1 cellular context compared by ENCODE assay signal in genomic region chr6:27823714-27824247, GRCh38.
TF ChIP-seq lines count a peak whose summit lies in the region.
"Not testable (repeated sequence)": the region's sequence is repeated elsewhere in the genome, so short reads cannot be mapped to it uniquely, and the experiment has no call there.

No MANE protein-coding gene starts in this region.

TF ChIP-seq in HepG2, 621 proteins besides CTCF, POLR2A, EP300 and RAD21 (continued from another document and continues in another):
- TF ChIP-seq ZNF275 (CRISPR knock-in tag; IDR thresholded peaks at IDR 0.05; ENCODE audit: borderline replicate concordance) (peak; percentile 34; the same call in 1 of the 2 replicates), ZBTB40 (CRISPR knock-in tag; IDR thresholded peaks at IDR 0.05) (0 out of 2 replicates have a peak, but pooled peaks have one; percentile 31), HNRNPL (IDR thresholded peaks at IDR 0.05; ENCODE audit: low read depth, low read length) (0 out of 2 replicates have a peak, but pooled peaks have one; percentile 47), E2F5 (CRISPR knock-in tag; conservative IDR thresholded peaks at IDR 0.05) (peak; percentile 60; the same call in 1 of the 2 replicates), ARID4A (CRISPR knock-in tag; IDR thresholded peaks at IDR 0.05; ENCODE audit: borderline replicate concordance) (peak; percentile 69), ATF1 (CRISPR knock-in tag; IDR thresholded peaks at IDR 0.05) (peak; percentile 54; the same call in 1 of the 2 replicates), U2AF2 (IDR thresholded peaks at IDR 0.05; ENCODE audit: low read depth, low read length) (0 out of 2 replicates have a peak, but pooled peaks have one; percentile 24), MIER3 (CRISPR knock-in tag; IDR thresholded peaks at IDR 0.05; ENCODE audit: borderline replicate concordance) (0 out of 2 replicates have a peak, but pooled peaks have one; percentile 31), KLF16 (CRISPR knock-in tag; IDR thresholded peaks at IDR 0.05) (peak in 1 of 2 experiments; percentile 86; a peak in 1 of 4 replicates), HDAC2 (CRISPR knock-in tag; IDR thresholded peaks at IDR 0.05) (peak; percentile 62), KMT2B (CRISPR knock-in tag; IDR thresholded peaks at IDR 0.05) (peak; percentile 59), ZNF644 (CRISPR knock-in tag; IDR thresholded peaks at IDR 0.05; ENCODE audit: low read depth) (peak; percentile 43; the same call in 1 of the 2 replicates), ZBTB26 (CRISPR knock-in tag; IDR thresholded peaks at IDR 0.05; ENCODE audit: borderline replicate concordance) (peak; percentile 33; the same call in 1 of the 2 replicates), KAT8 (CRISPR knock-in tag; IDR thresholded peaks at IDR 0.05) (peak; percentile 68; the same call in 1 of the 2 replicates), CREM (IDR thresholded peaks at IDR 0.05) (peak; percentile 44; the same call in 1 of the 2 replicates), ZNF350 (CRISPR knock-in tag; IDR thresholded peaks at IDR 0.05; ENCODE audit: borderline replicate concordance, low read depth) (peak; percentile 17; the same call in 1 of the 2 replicates), YEATS2 (CRISPR knock-in tag; IDR thresholded peaks at IDR 0.05; ENCODE audit: borderline replicate concordance) (peak; percentile 85; the same call in 1 of the 2 replicates), DMAP1 (CRISPR knock-in tag; IDR thresholded peaks at IDR 0.05) (peak; percentile 61; the same call in 1 of the 2 replicates)
- TF ChIP-seq ZBTB40 (IDR thresholded peaks at IDR 0.05); CREM (CRISPR knock-in tag; IDR thresholded peaks at IDR 0.05): not testable (repeated sequence)
- TF ChIP-seq, protein P1, sequence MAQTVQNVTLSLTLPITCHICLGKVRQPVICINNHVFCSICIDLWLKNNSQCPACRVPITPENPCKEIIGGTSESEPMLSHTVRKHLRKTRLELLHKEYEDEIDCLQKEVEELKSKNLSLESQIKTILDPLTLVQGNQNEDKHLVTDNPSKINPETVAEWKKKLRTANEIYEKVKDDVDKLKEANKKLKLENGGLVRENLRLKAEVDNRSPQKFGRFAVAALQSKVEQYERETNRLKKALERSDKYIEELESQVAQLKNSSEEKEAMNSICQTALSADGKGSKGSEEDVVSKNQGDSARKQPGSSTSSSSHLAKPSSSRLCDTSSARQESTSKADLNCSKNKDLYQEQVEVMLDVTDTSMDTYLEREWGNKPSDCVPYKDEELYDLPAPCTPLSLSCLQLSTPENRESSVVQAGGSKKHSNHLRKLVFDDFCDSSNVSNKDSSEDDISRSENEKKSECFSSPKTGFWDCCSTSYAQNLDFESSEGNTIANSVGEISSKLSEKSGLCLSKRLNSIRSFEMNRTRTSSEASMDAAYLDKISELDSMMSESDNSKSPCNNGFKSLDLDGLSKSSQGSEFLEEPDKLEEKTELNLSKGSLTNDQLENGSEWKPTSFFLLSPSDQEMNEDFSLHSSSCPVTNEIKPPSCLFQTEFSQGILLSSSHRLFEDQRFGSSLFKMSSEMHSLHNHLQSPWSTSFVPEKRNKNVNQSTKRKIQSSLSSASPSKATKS (CRISPR knock-in tag; IDR thresholded peaks at IDR 0.05): 0 out of 2 replicates have a peak, but pooled peaks have one; percentile 73
- TF ChIP-seq, protein P2, sequence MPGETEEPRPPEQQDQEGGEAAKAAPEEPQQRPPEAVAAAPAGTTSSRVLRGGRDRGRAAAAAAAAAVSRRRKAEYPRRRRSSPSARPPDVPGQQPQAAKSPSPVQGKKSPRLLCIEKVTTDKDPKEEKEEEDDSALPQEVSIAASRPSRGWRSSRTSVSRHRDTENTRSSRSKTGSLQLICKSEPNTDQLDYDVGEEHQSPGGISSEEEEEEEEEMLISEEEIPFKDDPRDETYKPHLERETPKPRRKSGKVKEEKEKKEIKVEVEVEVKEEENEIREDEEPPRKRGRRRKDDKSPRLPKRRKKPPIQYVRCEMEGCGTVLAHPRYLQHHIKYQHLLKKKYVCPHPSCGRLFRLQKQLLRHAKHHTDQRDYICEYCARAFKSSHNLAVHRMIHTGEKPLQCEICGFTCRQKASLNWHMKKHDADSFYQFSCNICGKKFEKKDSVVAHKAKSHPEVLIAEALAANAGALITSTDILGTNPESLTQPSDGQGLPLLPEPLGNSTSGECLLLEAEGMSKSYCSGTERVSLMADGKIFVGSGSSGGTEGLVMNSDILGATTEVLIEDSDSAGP (CRISPR knock-in tag; IDR thresholded peaks at IDR 0.05; ENCODE audit: borderline replicate concordance): 0 out of 2 replicates have a peak, but pooled peaks have one; percentile 67
- TF ChIP-seq, protein P3, sequence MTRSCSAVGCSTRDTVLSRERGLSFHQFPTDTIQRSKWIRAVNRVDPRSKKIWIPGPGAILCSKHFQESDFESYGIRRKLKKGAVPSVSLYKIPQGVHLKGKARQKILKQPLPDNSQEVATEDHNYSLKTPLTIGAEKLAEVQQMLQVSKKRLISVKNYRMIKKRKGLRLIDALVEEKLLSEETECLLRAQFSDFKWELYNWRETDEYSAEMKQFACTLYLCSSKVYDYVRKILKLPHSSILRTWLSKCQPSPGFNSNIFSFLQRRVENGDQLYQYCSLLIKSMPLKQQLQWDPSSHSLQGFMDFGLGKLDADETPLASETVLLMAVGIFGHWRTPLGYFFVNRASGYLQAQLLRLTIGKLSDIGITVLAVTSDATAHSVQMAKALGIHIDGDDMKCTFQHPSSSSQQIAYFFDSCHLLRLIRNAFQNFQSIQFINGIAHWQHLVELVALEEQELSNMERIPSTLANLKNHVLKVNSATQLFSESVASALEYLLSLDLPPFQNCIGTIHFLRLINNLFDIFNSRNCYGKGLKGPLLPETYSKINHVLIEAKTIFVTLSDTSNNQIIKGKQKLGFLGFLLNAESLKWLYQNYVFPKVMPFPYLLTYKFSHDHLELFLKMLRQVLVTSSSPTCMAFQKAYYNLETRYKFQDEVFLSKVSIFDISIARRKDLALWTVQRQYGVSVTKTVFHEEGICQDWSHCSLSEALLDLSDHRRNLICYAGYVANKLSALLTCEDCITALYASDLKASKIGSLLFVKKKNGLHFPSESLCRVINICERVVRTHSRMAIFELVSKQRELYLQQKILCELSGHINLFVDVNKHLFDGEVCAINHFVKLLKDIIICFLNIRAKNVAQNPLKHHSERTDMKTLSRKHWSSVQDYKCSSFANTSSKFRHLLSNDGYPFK (CRISPR knock-in tag; IDR thresholded peaks at IDR 0.05; ENCODE audit: borderline replicate concordance): peak; percentile 28; the same call in 1 of the 2 replicates
- TF ChIP-seq, protein P4, sequence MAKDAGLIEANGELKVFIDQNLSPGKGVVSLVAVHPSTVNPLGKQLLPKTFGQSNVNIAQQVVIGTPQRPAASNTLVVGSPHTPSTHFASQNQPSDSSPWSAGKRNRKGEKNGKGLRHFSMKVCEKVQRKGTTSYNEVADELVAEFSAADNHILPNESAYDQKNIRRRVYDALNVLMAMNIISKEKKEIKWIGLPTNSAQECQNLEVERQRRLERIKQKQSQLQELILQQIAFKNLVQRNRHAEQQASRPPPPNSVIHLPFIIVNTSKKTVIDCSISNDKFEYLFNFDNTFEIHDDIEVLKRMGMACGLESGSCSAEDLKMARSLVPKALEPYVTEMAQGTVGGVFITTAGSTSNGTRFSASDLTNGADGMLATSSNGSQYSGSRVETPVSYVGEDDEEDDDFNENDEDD (CRISPR knock-in tag; IDR thresholded peaks at IDR 0.05; ENCODE audit: borderline replicate concordance): peak; percentile 55; the same call in 1 of the 2 replicates
